In the genomic region with DNA sequence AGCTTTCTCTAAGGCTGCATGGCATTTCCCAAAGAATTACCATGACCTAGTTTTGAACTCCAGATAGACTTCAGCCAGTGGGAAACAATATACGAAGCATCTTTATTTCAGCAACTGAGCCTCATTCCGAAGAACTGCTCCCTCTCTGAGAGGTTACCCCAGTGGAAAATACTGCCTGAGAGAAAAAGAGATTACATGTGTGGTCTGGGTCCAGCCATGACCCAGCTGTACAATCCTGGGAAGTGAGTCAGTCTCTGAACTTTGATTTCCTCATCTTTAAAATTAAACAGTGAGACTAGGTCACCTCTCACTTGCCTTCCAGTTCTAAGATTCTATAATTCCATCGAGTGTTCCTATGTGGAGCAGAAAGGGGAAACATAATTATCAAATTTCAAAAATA, we compare ENCODE assay signal across 11 cellular contexts. TPM values are rescaled to one million over a fixed set of nuclear protein-coding genes. Genes with fewer than 3 reads are reported as not detected.
DNase-seq lines count a peak whose midpoint lies in the region; ATAC-seq and TF ChIP-seq lines count a peak whose summit lies in the region.
"Had no signal": no experiment of that assay in that cellular context is flagged by ENCODE, and none has a peak within 500 bp of the region (broad histone marks: within the 10 kb centered on the region; RNA-seq: fewer than 3 reads in every experiment).

No MANE protein-coding gene starts in this region.

- peak; percentile 51 to 87 (median 78) for ATAC-seq in heart left ventricle
- ATAC-seq in HG03025 (IDR thresholded peaks at IDR 0.05; ENCODE audit: low FRiP score, unreplicated experiment): no peak

- DNase-seq in GM03348 (ENCODE audit: low spot score) (peak; percentile 47), adrenal gland (peak in 5 of 7 donors; percentile 21 to 44 (median 39)), heart left ventricle (peak in 2 of 5 donors; percentile 17 to 60), sigmoid colon (peak; percentile 75), SW480 (ENCODE audit: low spot score) (no peak), NAMALWA (ENCODE audit: low spot score) (no peak)
- DNase-seq in activated naive CD4-positive, alpha-beta T cell treated with Interleukin-2 at 50 U/mL for 16 hours: no peak
- DNase-seq: activated T-cell treated with anti-CD3 and anti-CD28 coated beads for 4 hours, cortex of kidney, right lobe of liver had no signal

- H3K27ac ChIP-seq in adrenal gland: peak overlapping the region in 1 of 5 donors; percentile 44
- peak overlapping the region in 9 of 12 donors; percentile 25 to 64 (median 39) for H3K27ac ChIP-seq in heart left ventricle
- peak overlapping the region in 3 of 4 donors; percentile 2 to 43 (median 33) for H3K27ac ChIP-seq in sigmoid colon
- H3K27ac ChIP-seq: right lobe of liver had no signal

- TF ChIP-seq POLR2A in adrenal gland (IDR thresholded peaks at IDR 0.05): no peak
- no peak for TF ChIP-seq POLR2A in heart left ventricle (IDR thresholded peaks at IDR 0.05)
- TF ChIP-seq POLR2A in sigmoid colon (IDR thresholded peaks at IDR 0.05): no peak

- H3K27me3 ChIP-seq in adrenal gland: no peaks in the 10 kb centered on the region
- no peaks in the 10 kb centered on the region for H3K27me3 ChIP-seq in heart left ventricle
- no peaks in the 10 kb centered on the region for H3K27me3 ChIP-seq in sigmoid colon
- H3K27me3 ChIP-seq: right lobe of liver had no signal

- H3K9me3 ChIP-seq in adrenal gland (replicated peaks in 1 of 3): no peaks in the 10 kb centered on the region
- no peaks in the 10 kb centered on the region for H3K9me3 ChIP-seq in heart left ventricle
- no peaks in the 10 kb centered on the region for H3K9me3 ChIP-seq in sigmoid colon
- H3K9me3 ChIP-seq: right lobe of liver had no signal

- H3K4me3 ChIP-seq in adrenal gland (no peak overlapping the region), heart left ventricle (no peak overlapping the region), sigmoid colon (no peak overlapping the region)
- H3K4me3 ChIP-seq: right lobe of liver had no signal

- H3K36me3 ChIP-seq in adrenal gland (replicated peaks in 1 of 2): no peaks in the 10 kb centered on the region
- H3K36me3 ChIP-seq in heart left ventricle: no peaks in the 10 kb centered on the region
- H3K36me3 ChIP-seq in sigmoid colon: no peaks in the 10 kb centered on the region
- H3K36me3 ChIP-seq: right lobe of liver had no signal

- TF ChIP-seq CTCF in adrenal gland (IDR thresholded peaks at IDR 0.05): no peak
- no peak for TF ChIP-seq CTCF in heart left ventricle (IDR thresholded peaks at IDR 0.05)
- TF ChIP-seq CTCF in sigmoid colon (IDR thresholded peaks at IDR 0.05): no peak

- TF ChIP-seq EP300 in sigmoid colon (IDR thresholded peaks at IDR 0.05): no peak

- no peaks in the 10 kb centered on the region for H3K4me1 ChIP-seq in adrenal gland (replicated peaks in 1 of 2)
- H3K4me1 ChIP-seq in heart left ventricle: peaks cover 2 to 52% (median 23%) of the 10 kb centered on the region in 12 donors
- H3K4me1 ChIP-seq in sigmoid colon: peaks cover 0 to 29% (median 19%) of the 10 kb centered on the region in 4 donors

- 42 to 59% (median 52%) methylated on average over 3 of the region's 3 CpGs for WGBS in adrenal gland, 4 donors
- 59 to 69% (median 65%) methylated on average over 3 of the region's 3 CpGs for WGBS in heart left ventricle, 4 donors
- WGBS in sigmoid colon, 2 donors: 84% methylated on average over 3 of the region's 3 CpGs

- intact Hi-C loops in adrenal gland (cut with DNase I): no loop called here
- intact Hi-C loops in heart left ventricle (cut with DNase I): loop anchor here in 3 of 10 donors (5.0 kb wide), 2 partner anchors 34 to 39 kb away; no protein-coding TSS in a partner anchor
- intact Hi-C loops in sigmoid colon (cut with DNase I): no loop called here

RNA-seq across cellular contexts. Expression of gene TNIK, which starts 42.4 kb away (rescaled TPM):
- total RNA-seq in adrenal gland (10 to 100 TPM in 5 of 8 donors, 1 to 10 TPM in 3; 5.5 to 28.6 (median 14.7) TPM), heart left ventricle (10 to 100 TPM; 12.3 to 51.6 (median 32.4) TPM), sigmoid colon (10 to 100 TPM in 3 of 4 donors, 1 to 10 TPM in 1; 9.2 to 21.3 (median 16.7) TPM)
- polyA plus RNA-seq in adrenal gland (1 to 10 TPM; 4.9 to 8.0 (median 6.9) TPM), heart left ventricle (10 to 100 TPM; 12.5 to 19.2 TPM), sigmoid colon (1 to 10 TPM; 5.4 to 9.2 (median 7.2) TPM)

Comparison
In these comparisons a context has a peak if more than half of its experiments do, and no peak if none do; other contexts are left out.
1. DNase-seq: peak in GM03348 (single experiment), adrenal gland (5 of 7) and sigmoid colon (single experiment); none in SW480 (single experiment), activated naive CD4-positive, alpha-beta T cell treated with Interleukin-2 at 50 U/mL for 16 hours (single experiment) and NAMALWA (single experiment).